21 cellular contexts compared by ENCODE assay signal in genomic region chr13:107884564-107884963, GRCh38.
DNase-seq lines count a peak whose midpoint lies in the region; ATAC-seq, FAIRE-seq and TF ChIP-seq lines count a peak whose summit lies in the region.
"Had no signal": no experiment of that assay in that cellular context is flagged by ENCODE, and none has a peak within 500 bp of the region (broad histone marks: within the 10 kb centered on the region; RNA-seq: fewer than 3 reads in every experiment).

No MANE protein-coding gene starts in this region.

- no peak for DNase-seq in PC-3
- peak in 2 of 4 experiments; percentile 51 to 59 for DNase-seq in K562 (ENCODE audit: extremely low read depth in 1 of 4, low spot score in 3 of 4)
- no peak for DNase-seq in smooth muscle cell (lab: John Stamatoyannopoulos, UW; ENCODE audit: unreplicated experiment)
- no peak for DNase-seq in breast epithelium (ENCODE audit: low spot score in 2 of 2)
- no peak for DNase-seq in SIG-M5 treated with dmso at 0.1 percent for 504 hours (lab: John Stamatoyannopoulos, UW; ENCODE audit: unreplicated experiment)
- DNase-seq in NCI-H1436 (lab: John Stamatoyannopoulos, UW): no peak
- DNase-seq: 8988T; BE2C; C1 segment of cervical spinal cord; CD4-positive, alpha-beta memory T cell; CD4-positive, CD25-positive, alpha-beta regulatory T cell; CD8-positive, alpha-beta memory T cell; COR-L47; DMS 273 treated with DMSO at 0.1 percent for 48 hours; DMS79 treated with DMSO at 0.1 percent for 48 hours; GF-D8 had no signal

- no peaks in the 10 kb centered on the region for H3K36me3 ChIP-seq in PC-3 (ENCODE audit: low read depth, low read length)
- H3K36me3 ChIP-seq in K562 (ENCODE audit: control insufficient read depth, insufficient read depth, low read length): no peaks in the 10 kb centered on the region; the same call in 2 of the 3 replicates
- no peaks in the 10 kb centered on the region for H3K36me3 ChIP-seq in smooth muscle cell (ENCODE audit: low read depth)
- no peaks in the 10 kb centered on the region for H3K36me3 ChIP-seq in breast epithelium
- H3K36me3 ChIP-seq: BE2C, BLaER1 had no signal

- no TSS peak for BruUV-seq in PC-3 (replicated peaks; lab: Mats Ljungman, UMichigan)
- BruUV-seq in K562 (replicated peaks; lab: Mats Ljungman, UMichigan): no TSS peak

- CTCF ChIA-PET in PC-3 (lab: Charles Lee) (no interaction called here), K562 (lab: Yijun Ruan, JAX; ENCODE audit: low intra/inter-chr PET ratio) (no interaction called here)

- H3K9me2 ChIP-seq in PC-3 (replicated peaks; ENCODE audit: low read length): no peaks in the 10 kb centered on the region

- no peak for TF ChIP-seq POLR2A in K562 (conservative IDR thresholded peaks at IDR 0.05)
- TF ChIP-seq POLR2A in breast epithelium (IDR thresholded peaks at IDR 0.05): no peak

- peaks cover 12% of the 10 kb centered on the region for H3K79me2 ChIP-seq in PC-3 (ENCODE audit: low read length)
- H3K79me2 ChIP-seq in K562 (ENCODE audit: control insufficient read depth, insufficient read depth, low read length): peaks cover 28% of the 10 kb centered on the region
- H3K79me2 ChIP-seq in smooth muscle cell (ENCODE audit: low read depth): no peaks in the 10 kb centered on the region

- in situ Hi-C loops in K562 (cut with MboI): no loop called here

- H3K4me1 ChIP-seq in PC-3 (ENCODE audit: insufficient read depth, low read length) (peaks cover 59% of the 10 kb centered on the region), K562 (replicated peaks in 1 of 2; ENCODE audit: control insufficient read depth in 2 of 2, insufficient read depth in 2 of 2, low read length in 2 of 2) (peaks cover 7 to 48% of the 10 kb centered on the region in 2 experiments; a peak in 4 of 5 replicates), smooth muscle cell (ENCODE audit: low read depth) (no peaks in the 10 kb centered on the region), breast epithelium (no peaks in the 10 kb centered on the region)
- H3K4me1 ChIP-seq: BE2C, BLaER1 had no signal

- H3K27ac ChIP-seq in PC-3 (ENCODE audit: low read length) (peak overlapping the region; percentile 76), K562 (ENCODE audit: extremely low read depth, low read depth, low read length) (peak overlapping the region; percentile 74), smooth muscle cell (ENCODE audit: low read depth) (peak overlapping the region; percentile 65), breast epithelium (no peak overlapping the region)
- H3K27ac ChIP-seq: BLaER1 had no signal

- no peak for ATAC-seq in PC-3
- ATAC-seq in K562: no peak

- H3K9ac ChIP-seq in PC-3 (ENCODE audit: low read length): no peak overlapping the region
- peak overlapping the region in 1 of 2 experiments; percentile 70; a peak in 1 of 4 replicates for H3K9ac ChIP-seq in K562 (ENCODE audit: insufficient read depth in 1 of 2, low read depth in 2 of 2, low read length in 2 of 2)
- no peak overlapping the region for H3K9ac ChIP-seq in smooth muscle cell (ENCODE audit: low read depth)
- H3K9ac ChIP-seq: BLaER1 had no signal

- FAIRE-seq in K562 (lab: Jason Lieb, UNC): no peak
- FAIRE-seq: A204.1, G401.6, GM12891, GM19239 had no signal

- H2AFZ ChIP-seq in PC-3 (ENCODE audit: low read length) (no peak overlapping the region), K562 (ENCODE audit: low read depth, low read length) (no peak overlapping the region), smooth muscle cell (ENCODE audit: low read depth) (no peak overlapping the region)

- TF ChIP-seq CTCF in PC-3 (conservative IDR thresholded peaks at IDR 0.05; ENCODE audit: low read depth, low read length) (no peak), K562 (IDR thresholded peaks at IDR 0.05 in 2 of 3, conservative IDR thresholded peaks at IDR 0.05 in 1 of 3; ENCODE audit: insufficient read depth in 2 of 3, low read depth in 1 of 3, low read length in 3 of 3) (no peak), smooth muscle cell (IDR thresholded peaks at IDR 0.05; ENCODE audit: borderline replicate concordance, insufficient read depth, poor library complexity, severe bottlenecking) (no peak), breast epithelium (IDR thresholded peaks at IDR 0.05) (no peak)

- intact Hi-C loops in PC-3 (cut with micrococcal nuclease): loop anchor here (5.0 kb wide), 4 partner anchors 198 to 677 kb away; partner anchors contain the start of genes ABHD13 and LIG4
- intact Hi-C loops in K562 (cut with micrococcal nuclease): loop anchor here (5.0 kb wide), 1 partner anchor 108 kb away; no protein-coding TSS in a partner anchor
- intact Hi-C loops in breast epithelium (cut with DNase I; ENCODE audit: low total_unique reads): no loop called here

- H3K9me1 ChIP-seq in K562 (ENCODE audit: control insufficient read depth, insufficient read depth, low read length): no peaks in the 10 kb centered on the region

- peak overlapping the region; percentile 78; the same call in 1 of the 2 replicates for H3K4me2 ChIP-seq in PC-3 (ENCODE audit: low read length)
- H3K4me2 ChIP-seq in K562 (ENCODE audit: insufficient read depth, low read length): no peak overlapping the region
- H3K4me2 ChIP-seq in smooth muscle cell: no peak overlapping the region
- H3K4me2 ChIP-seq: BLaER1 had no signal

- no peak for TF ChIP-seq RAD21 in K562 (CRISPR knock-in tag; conservative IDR thresholded peaks at IDR 0.05 in 1 of 2, IDR thresholded peaks at IDR 0.05 in 1 of 2)

- TF ChIP-seq EP300 in K562 (IDR thresholded peaks at IDR 0.05; ENCODE audit: low read length): no peak

- H3K27me3 ChIP-seq in PC-3 (ENCODE audit: low read length) (no peaks in the 10 kb centered on the region), K562 (ENCODE audit: control insufficient read depth in 2 of 2, insufficient read depth in 2 of 2, low read length in 2 of 2) (no peaks in the 10 kb centered on the region), smooth muscle cell (ENCODE audit: low read depth) (no peaks in the 10 kb centered on the region), breast epithelium (no peaks in the 10 kb centered on the region)
- H3K27me3 ChIP-seq: BE2C, BLaER1 had no signal

- H3F3A ChIP-seq in PC-3 (ENCODE audit: low read length, unreplicated experiment): peaks cover 4% of the 10 kb centered on the region
- H3F3A ChIP-seq in smooth muscle cell (ENCODE audit: low read depth): no peaks in the 10 kb centered on the region

- H4K20me1 ChIP-seq in PC-3 (ENCODE audit: low read length) (no peaks in the 10 kb centered on the region), K562 (replicated peaks; ENCODE audit: control insufficient read depth, insufficient read depth, low read length) (no peaks in the 10 kb centered on the region), smooth muscle cell (ENCODE audit: low read depth) (no peaks in the 10 kb centered on the region)
- H4K20me1 ChIP-seq: BLaER1 had no signal

- POLR2A ChIA-PET in PC-3 (lab: Charles Lee; ENCODE audit: unreplicated experiment) (interaction anchor here (0.7 kb wide), 1 partner anchor 108 kb away, joined by 3 read pairs; no protein-coding TSS in a partner anchor), K562 (lab: Yijun Ruan, JAX) (interaction anchor here (1.2 to 4.8 kb wide), 8 partner anchors 9 to 35 kb away, joined by 3 to 52 read pairs (median 10); no protein-coding TSS in a partner anchor)

- H3K4me3 ChIP-seq in PC-3 (ENCODE audit: low read length) (no peak overlapping the region), K562 (no peak overlapping the region), smooth muscle cell (no peak overlapping the region), breast epithelium (no peak overlapping the region)
- H3K4me3 ChIP-seq: BLaER1 had no signal

- H3K9me3 ChIP-seq in PC-3 (ENCODE audit: low read length): no peaks in the 10 kb centered on the region
- H3K9me3 ChIP-seq in K562 (replicated peaks; ENCODE audit: control insufficient read depth, insufficient read depth, low read depth, low read length): peaks cover 5% of the 10 kb centered on the region
- H3K9me3 ChIP-seq in smooth muscle cell (replicated peaks; ENCODE audit: low read depth): no peaks in the 10 kb centered on the region
- peaks cover 0 to 9% of the 10 kb centered on the region in 2 donors for H3K9me3 ChIP-seq in breast epithelium
- H3K9me3 ChIP-seq: BE2C had no signal

TF ChIP-seq in K562, 482 proteins besides CTCF, POLR2A, EP300 and RAD21:
- TF ChIP-seq SREBF2 (CRISPR knock-in tag; IDR thresholded peaks at IDR 0.05) (no peak), STAT6 (CRISPR knock-in tag; IDR thresholded peaks at IDR 0.05) (0 out of 2 replicates have a peak, but pooled peaks have one; percentile 50)

Comparison
In these comparisons a context has a peak if more than half of its experiments do, and no peak if none do; other contexts are left out.
1. H3K27ac ChIP-seq: peak in PC-3 (single experiment), K562 (single experiment) and smooth muscle cell (single experiment); none in breast epithelium (0 of 2).